8 cellular contexts compared by ENCODE assay signal in the genomic region with DNA sequence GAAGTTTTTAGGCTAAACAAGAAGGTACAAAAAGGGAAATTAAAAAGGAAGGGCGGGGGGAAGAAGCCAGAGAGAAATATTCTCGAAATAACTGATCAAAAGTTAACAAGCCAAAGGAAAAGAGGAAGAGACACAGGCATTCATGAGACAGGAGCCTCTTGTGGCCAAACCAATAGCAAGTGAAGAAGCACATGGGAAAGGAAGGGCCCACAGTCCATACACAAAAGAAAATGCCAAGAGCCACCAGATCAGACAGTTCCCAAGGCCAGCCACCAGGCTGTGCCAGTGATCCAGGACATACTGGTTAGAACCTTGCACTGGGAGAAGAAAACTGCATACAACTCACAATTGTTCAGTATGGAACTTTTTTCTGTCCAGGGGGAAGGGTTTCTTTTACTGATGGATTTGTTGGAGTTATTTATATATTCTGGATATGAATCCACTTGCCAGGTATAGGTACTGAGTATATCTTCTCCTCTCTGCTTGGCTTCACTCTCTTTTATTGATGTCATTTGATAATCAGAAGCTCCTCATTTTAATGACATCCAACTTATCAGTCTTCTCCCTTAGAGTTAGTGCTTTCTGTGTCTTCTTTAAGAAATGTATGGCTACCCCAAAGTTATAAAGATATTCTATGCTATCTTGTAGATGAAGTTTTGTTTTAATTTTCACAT.
A peak's percentile ranks its signal among the peaks of the same experiment; 100 is the strongest.
DNase-seq lines count a peak whose midpoint lies in the region; ATAC-seq and TF ChIP-seq lines count a peak whose summit lies in the region.

No MANE protein-coding gene starts in this region.

- no peaks in the 10 kb centered on the region for H3K9me3 ChIP-seq in lung (ENCODE audit: control insufficient read depth in 2 of 2, insufficient read depth in 1 of 2, low read length in 1 of 2)

- ATAC-seq in HG03039 (IDR thresholded peaks at IDR 0.05; ENCODE audit: unreplicated experiment) (peak; percentile 19), lung (ENCODE audit: insufficient read depth, low FRiP score) (peak; percentile 56)

- WGBS in lung, 2 donors, result 47 to 51% methylated on average over 2 of the region's 2 CpGs

- H3K27ac ChIP-seq in lung (ENCODE audit: low read depth in 1 of 2, low read length in 1 of 2), result peak overlapping the region; percentile 63 to 69

- DNase-seq in NCI-H510A treated with DMSO at 0.1 percent for 48 hours (lab: John Stamatoyannopoulos, UW) (peak; percentile 52), NCI-H510A (lab: John Stamatoyannopoulos, UW) (no peak), NCI-H446 (lab: John Stamatoyannopoulos, UW) (peak; percentile 10 to 67), lung (ENCODE audit: low spot score) (peak; percentile 74)
- DNase-seq in activated CD4-positive, alpha-beta T cell treated with anti-CD3 and anti-CD28 coated beads, Interleukin-2, amount 50 U/mL, for 4 hours, result peak; percentile 54
- peak; percentile 14 for DNase-seq in effector CD8-positive, alpha-beta T cell (lab: John Stamatoyannopoulos, UW)
- peak; percentile 21 for DNase-seq in stimulated activated CD8-positive, alpha-beta memory T cell treated with anti-CD3 and anti-CD28 coated beads, Interleukin-12 subunit alpha, Interleukin-12 subunit beta, amount 100 ng/mL, for 1 hour (ENCODE audit: low read depth)

- no peaks in the 10 kb centered on the region for H3K36me3 ChIP-seq in lung (ENCODE audit: control insufficient read depth in 2 of 2, insufficient read depth in 2 of 2, low read length in 2 of 2)

- H3K4me3 ChIP-seq in lung, result no peak overlapping the region

- no peaks in the 10 kb centered on the region for H3K27me3 ChIP-seq in lung (ENCODE audit: control insufficient read depth, insufficient read depth)

- peaks cover 35 to 42% of the 10 kb centered on the region in 2 donors for H3K4me1 ChIP-seq in lung (ENCODE audit: control insufficient read depth in 2 of 2, insufficient read depth in 2 of 2, low read length in 2 of 2)

- TF ChIP-seq CTCF in lung (IDR thresholded peaks at IDR 0.05; ENCODE audit: control extremely low read depth, extremely low read depth), result peak; percentile 85
